ENCODE assay signal across 22 cellular contexts in genomic region chr15:101326026-101326315, GRCh38. TPM values are rescaled to one million over a fixed set of nuclear protein-coding genes. Genes with fewer than 3 reads are reported as not detected.
DNase-seq lines count a peak whose midpoint lies in the region; ATAC-seq and TF ChIP-seq lines count a peak whose summit lies in the region.
"Had no signal": no experiment of that assay in that cellular context is flagged by ENCODE, and none has a peak within 500 bp of the region (broad histone marks: within the 10 kb centered on the region; RNA-seq: fewer than 3 reads in every experiment).

No MANE protein-coding gene starts in this region.

- no peaks in the 10 kb centered on the region for H3K4me1 Mint-ChIP-seq in neural crest cell

- no peak for ATAC-seq in GM18868 (IDR thresholded peaks at IDR 0.05; ENCODE audit: unreplicated experiment)
- no peak for ATAC-seq in HG03039 (IDR thresholded peaks at IDR 0.05; ENCODE audit: unreplicated experiment)
- ATAC-seq: A549 had no signal

- H3K27ac ChIP-seq in liver (ENCODE audit: low read depth in 1 of 2, low read length in 2 of 2) (peak overlapping the region; percentile 66 to 78), spleen (peak overlapping the region in 1 of 8 donors; percentile 30), smooth muscle cell (ENCODE audit: low read depth) (no peak overlapping the region)
- H3K27ac ChIP-seq: A549; BLaER1 treated with 17β-estradiol and CSF1 and Interleukin-3, amounts not matched to agents 10 nM and 100 nM; GM23248 had no signal

- DNase-seq in islet precursor cell (peak; percentile 40), neural crest cell (ENCODE audit: low read depth, low spot score) (no peak), spleen (peak; percentile 63), NCI-H1436 (lab: John Stamatoyannopoulos, UW) (no peak), smooth muscle cell (lab: John Stamatoyannopoulos, UW; ENCODE audit: unreplicated experiment) (no peak)
- DNase-seq: 8988T; ACHN; AML-193; BE2C; CD4-positive, alpha-beta T cell; CD8-positive, alpha-beta memory T cell; DMS53; DMS79 treated with DMSO at 0.1 percent for 48 hours; GF-D8; GM23248; HCEC 1CT had no signal

- H3K9me3 ChIP-seq in liver (ENCODE audit: control insufficient read depth in 4 of 4, low read length in 3 of 4) (no peaks in the 10 kb centered on the region), spleen (no peaks in the 10 kb centered on the region), smooth muscle cell (replicated peaks; ENCODE audit: low read depth) (no peaks in the 10 kb centered on the region)
- H3K9me3 ChIP-seq: A549; BE2C; BLaER1 treated with 17β-estradiol and CSF1 and Interleukin-3, amounts not matched to agents 10 nM and 100 nM had no signal

- H3K9ac ChIP-seq in liver (ENCODE audit: low read depth in 1 of 2, low read length in 2 of 2) (no peak overlapping the region), smooth muscle cell (ENCODE audit: low read depth) (no peak overlapping the region)
- H3K9ac ChIP-seq: BLaER1 treated with 17β-estradiol and CSF1 and Interleukin-3, amounts not matched to agents 10 nM and 100 nM; GM23248 had no signal

- no peaks in the 10 kb centered on the region for H3K79me2 ChIP-seq in smooth muscle cell (ENCODE audit: low read depth)

- peaks cover 30% of the 10 kb centered on the region for H3K27me3 Mint-ChIP-seq in neural crest cell (ENCODE audit: low read depth)

- no peak for TF ChIP-seq RAD21 in liver (IDR thresholded peaks at IDR 0.05)

- no peak overlapping the region for H3K4me3 Mint-ChIP-seq in neural crest cell
- H3K4me3 Mint-ChIP-seq: CD14-positive monocyte; CD4-positive, alpha-beta T cell; CD8-positive, alpha-beta memory T cell had no signal

- H3K27ac Mint-ChIP-seq in neural crest cell (ENCODE audit: unreplicated experiment): peak overlapping the region; percentile 71
- H3K27ac Mint-ChIP-seq: CD4-positive, alpha-beta T cell had no signal

- H2AFZ ChIP-seq in smooth muscle cell (ENCODE audit: low read depth): no peak overlapping the region
- H2AFZ ChIP-seq: GM23248 had no signal

- no peak overlapping the region for H3K4me3 ChIP-seq in liver (ENCODE audit: low read depth in 1 of 3, low read length in 3 of 3)
- H3K4me3 ChIP-seq in spleen: no peak overlapping the region
- no peak overlapping the region for H3K4me3 ChIP-seq in smooth muscle cell
- H3K4me3 ChIP-seq: A549; BLaER1 treated with 17β-estradiol and CSF1 and Interleukin-3, amounts not matched to agents 10 nM and 100 nM; GM23248 had no signal

- no peaks in the 10 kb centered on the region for H4K20me1 ChIP-seq in smooth muscle cell (ENCODE audit: low read depth)
- H4K20me1 ChIP-seq: BLaER1 treated with 17β-estradiol and CSF1 and Interleukin-3, amounts not matched to agents 10 nM and 100 nM had no signal

- H3K4me2 ChIP-seq in smooth muscle cell: no peak overlapping the region
- H3K4me2 ChIP-seq: A549 had no signal

- no peaks in the 10 kb centered on the region for H3F3A ChIP-seq in smooth muscle cell (ENCODE audit: low read depth)

- H3K4me1 ChIP-seq in liver (ENCODE audit: control insufficient read depth in 4 of 4, insufficient read depth in 4 of 4, low read length in 3 of 4) (peaks cover 2 to 32% (median 18%) of the 10 kb centered on the region in 4 donors), spleen (peaks cover 0 to 10% (median 2%) of the 10 kb centered on the region in 6 donors), smooth muscle cell (ENCODE audit: low read depth) (no peaks in the 10 kb centered on the region)
- H3K4me1 ChIP-seq: A549, BE2C had no signal

- intact Hi-C loops in spleen (cut with DNase I; ENCODE audit: low total_unique reads): no loop called here

- H3K36me3 ChIP-seq in liver (ENCODE audit: control insufficient read depth in 4 of 4, insufficient read depth in 3 of 4, low read depth in 1 of 4, low read length in 3 of 4) (peaks cover 9 to 65% (median 38%) of the 10 kb centered on the region in 4 donors), spleen (peaks cover 0 to 92% (median 11%) of the 10 kb centered on the region in 6 donors), smooth muscle cell (ENCODE audit: low read depth) (no peaks in the 10 kb centered on the region)
- H3K36me3 ChIP-seq: BE2C; BLaER1 treated with 17β-estradiol and CSF1 and Interleukin-3, amounts not matched to agents 10 nM and 100 nM had no signal

- H3K36me3 Mint-ChIP-seq in neural crest cell (ENCODE audit: low read depth): no peaks in the 10 kb centered on the region

- no peaks in the 10 kb centered on the region for H3K27me3 ChIP-seq in liver (ENCODE audit: control insufficient read depth in 4 of 4, insufficient read depth in 4 of 4, low read length in 3 of 4)
- H3K27me3 ChIP-seq in spleen (replicated peaks in 1 of 7): peaks cover 0 to 34% (median 0%) of the 10 kb centered on the region in 7 donors
- H3K27me3 ChIP-seq in smooth muscle cell (ENCODE audit: low read depth): no peaks in the 10 kb centered on the region
- H3K27me3 ChIP-seq: BE2C had no signal

- TF ChIP-seq CTCF in liver (IDR thresholded peaks at IDR 0.05; ENCODE audit: low read depth, low read length, missing input control) (no peak), neural crest cell (conservative IDR thresholded peaks at IDR 0.05) (no peak), spleen (IDR thresholded peaks at IDR 0.05 in 8 of 11, conservative IDR thresholded peaks at IDR 0.05 in 3 of 11) (no peak), smooth muscle cell (IDR thresholded peaks at IDR 0.05; ENCODE audit: borderline replicate concordance, insufficient read depth, poor library complexity, severe bottlenecking) (no peak)

- no peaks in the 10 kb centered on the region for H3K9me3 Mint-ChIP-seq in neural crest cell
- H3K9me3 Mint-ChIP-seq: CD4-positive, alpha-beta T cell had no signal

- 92% methylated on average over 8 of the region's 8 CpGs for WGBS in liver
- 74 to 85% (median 84%) methylated on average over 8 of the region's 8 CpGs for WGBS in spleen, 5 donors
- 92% methylated on average over 8 of the region's 8 CpGs for WGBS in smooth muscle cell (ENCODE audit: low lambda C conversion rate)

- TF ChIP-seq POLR2A in spleen (IDR thresholded peaks at IDR 0.05): no peak

TF ChIP-seq in liver, 16 proteins besides CTCF, POLR2A, EP300 and RAD21:
- no peak for TF ChIP-seq REST (IDR thresholded peaks at IDR 0.05)
- no peak for TF ChIP-seq NR2F2 (IDR thresholded peaks at IDR 0.05)
TF ChIP-seq in liver: peak in this region for 0.

RNA-seq across cellular contexts. Expression of gene SNRPA1, which starts 30.9 kb away (rescaled TPM):
- total RNA-seq in liver: 10 to 100 TPM; 12.7 to 15.0 TPM
- polyA plus RNA-seq in liver: 10 to 100 TPM; 21.0 to 31.7 TPM
- total RNA-seq in neural crest cell: 118 and 132 TPM in 2 replicates
- 10 to 100 TPM; 56.2 to 85.4 (median 68.8) TPM for total RNA-seq in spleen
- 10 to 100 TPM; 74.6 to 75.1 (median 74.7) TPM for polyA plus RNA-seq in spleen
- 24.0 and 47.1 TPM in 2 replicates for total RNA-seq in smooth muscle cell
- polyA plus RNA-seq in smooth muscle cell: 96.9 and 99.0 TPM in 2 replicates

RNA-seq across cellular contexts. Expression of gene SELENOS, which starts 48.7 kb away (rescaled TPM):
- total RNA-seq in liver: 10 to 100 TPM; 25.8 to 66.4 TPM
- polyA plus RNA-seq in liver: 10 to 100 TPM; 65.2 to 71.1 TPM
- total RNA-seq in neural crest cell: 37.8 and 42.1 TPM in 2 replicates
- 100 to 1,000 TPM in 1 of 7 donors, 10 to 100 TPM in 6; 47.3 to 109 (median 63.8) TPM for total RNA-seq in spleen
- polyA plus RNA-seq in spleen: 10 to 100 TPM; 25.7 to 41.1 (median 39.7) TPM
- total RNA-seq in smooth muscle cell: 108 and 114 TPM in 2 replicates
- 130 and 142 TPM in 2 replicates for polyA plus RNA-seq in smooth muscle cell

Comparison
In these comparisons a context has a peak if more than half of its experiments do, and no peak if none do; other contexts are left out.
1. DNase-seq: peak in islet precursor cell (single experiment) and spleen (single experiment); none in neural crest cell (single experiment), NCI-H1436 (single experiment) and smooth muscle cell (single experiment).